Comparison of ENCODE assay signal across 8 cellular contexts in the genomic region with DNA sequence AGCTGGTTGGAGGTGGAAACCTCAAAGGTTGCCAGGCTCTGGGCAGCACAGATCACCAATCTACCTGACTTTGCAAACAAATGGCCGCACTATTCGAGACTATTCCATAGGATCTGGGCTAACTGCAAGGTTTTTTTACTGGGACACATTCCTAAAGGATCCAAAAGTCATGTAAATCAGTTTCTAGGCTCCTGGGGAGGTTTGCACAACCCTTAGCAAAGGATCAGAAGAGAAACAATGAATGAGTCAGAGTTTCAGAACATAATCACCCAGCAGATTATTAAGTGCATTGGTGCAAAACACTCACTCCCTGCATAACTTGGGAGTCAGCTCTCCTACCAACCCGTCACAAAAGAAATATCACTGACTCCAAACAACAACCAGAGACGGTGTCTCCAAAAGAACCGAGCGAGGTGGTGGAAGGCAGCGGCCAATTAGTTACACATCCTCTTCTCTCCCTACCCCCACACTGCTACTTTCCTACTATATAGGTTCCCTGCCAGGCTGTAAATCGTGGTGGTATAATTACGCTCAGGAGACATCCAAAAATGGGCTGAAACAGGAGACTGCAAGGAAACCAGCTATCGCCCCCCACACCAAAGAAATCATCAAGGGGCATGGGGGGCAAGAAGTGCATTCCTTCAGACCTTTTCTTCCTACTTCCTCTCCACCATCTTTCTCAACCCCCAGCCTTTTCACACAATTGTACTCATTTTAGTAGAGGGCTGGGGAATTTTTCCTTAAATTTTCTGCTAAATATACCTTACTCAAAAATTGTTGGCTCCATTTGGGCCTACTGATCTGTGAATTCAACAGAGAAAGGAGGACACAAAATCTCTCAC. TPM values are rescaled to one million over a fixed set of nuclear protein-coding genes. Genes with fewer than 3 reads are reported as not detected.
DNase-seq lines count a peak whose midpoint lies in the region; ATAC-seq and TF ChIP-seq lines count a peak whose summit lies in the region.

No MANE protein-coding gene starts in this region.

- H3K36me3 ChIP-seq in osteoblast (ENCODE audit: insufficient read depth, low read length), result no peaks in the 10 kb centered on the region

- no peaks in the 10 kb centered on the region for H3K9me3 ChIP-seq in osteoblast (ENCODE audit: low read depth, low read length)

- peak; percentile 26 for ATAC-seq in GM19452 (IDR thresholded peaks at IDR 0.05; ENCODE audit: unreplicated experiment)
- ATAC-seq in foreskin keratinocyte, result peak; percentile 81
- no peak for ATAC-seq in GM19328 (IDR thresholded peaks at IDR 0.05; ENCODE audit: unreplicated experiment)

- H3K27me3 ChIP-seq in foreskin keratinocyte, result no peaks in the 10 kb centered on the region
- H3K27me3 ChIP-seq in osteoblast (ENCODE audit: insufficient read depth, low read length), result no peaks in the 10 kb centered on the region

- DNase-seq in DMS 273 treated with DMSO at 0.1 percent for 48 hours (lab: John Stamatoyannopoulos, UW) (peak; percentile 33), KBM-7 (peak; percentile 51), foreskin keratinocyte (peak; percentile 89 to 94), osteoblast (ENCODE audit: insufficient read length, low spot score, missing footprints) (peak; percentile 91), middle frontal gyrus (ENCODE audit: extremely low spot score, low spot score) (no peak)
- peak; percentile 46 for DNase-seq in activated CD4-positive, alpha-beta memory T cell treated with anti-CD3 and anti-CD28 coated beads for 36 hours

- H3K27me3 Mint-ChIP-seq in activated CD4-positive, alpha-beta memory T cell treated with anti-CD3 and anti-CD28 coated beads for 36 hours, result no peaks in the 10 kb centered on the region

- peak overlapping the region; percentile 92 for H3K4me2 ChIP-seq in osteoblast (ENCODE audit: insufficient read depth, low read length)

- peak overlapping the region; percentile 93 for H3K27ac ChIP-seq in foreskin keratinocyte
- H3K27ac ChIP-seq in osteoblast (ENCODE audit: low read depth, low read length), result peak overlapping the region; percentile 87

- TF ChIP-seq CTCF in foreskin keratinocyte (conservative IDR thresholded peaks at IDR 0.05), result no peak
- no peak for TF ChIP-seq CTCF in osteoblast (IDR thresholded peaks at IDR 0.05; ENCODE audit: extremely low read depth, low read depth, low read length)

- H3K4me1 Mint-ChIP-seq in activated CD4-positive, alpha-beta memory T cell treated with anti-CD3 and anti-CD28 coated beads for 36 hours (ENCODE audit: low read depth), result peaks cover 25% of the 10 kb centered on the region

- POLR2A ChIA-PET in activated CD4-positive, alpha-beta memory T cell treated with anti-CD3 and anti-CD28 coated beads for 36 hours (lab: Charles Lee), result interaction anchor here (0.8 to 2.3 kb wide), 6 partner anchors 9 to 120 kb away, joined by 3 to 7 read pairs (median 4); no protein-coding TSS in a partner anchor

- intact Hi-C loops in activated CD4-positive, alpha-beta memory T cell treated with anti-CD3 and anti-CD28 coated beads for 36 hours (cut with micrococcal nuclease), result loop anchor here (1.0 to 5.0 kb wide), 9 partner anchors 43 to 515 kb away; partner anchors contain the start of genes KLHDC10 and STRIP2

- peaks cover 10% of the 10 kb centered on the region for H3K36me3 Mint-ChIP-seq in activated CD4-positive, alpha-beta memory T cell treated with anti-CD3 and anti-CD28 coated beads for 36 hours

- no peak overlapping the region for H3K4me3 Mint-ChIP-seq in activated CD4-positive, alpha-beta memory T cell treated with anti-CD3 and anti-CD28 coated beads for 36 hours

- no peak overlapping the region for H3K27ac Mint-ChIP-seq in activated CD4-positive, alpha-beta memory T cell treated with anti-CD3 and anti-CD28 coated beads for 36 hours

- H3K4me1 ChIP-seq in foreskin keratinocyte, result peaks cover 7% of the 10 kb centered on the region
- H3K4me1 ChIP-seq in osteoblast (ENCODE audit: insufficient read depth, low read length), result peaks cover 39% of the 10 kb centered on the region

- in situ Hi-C loops in KBM-7 (cut with MboI; ENCODE audit: low pct_unique_long_range_greater_than_20kb, low sequenced_read_pairs), result no loop called here

- CTCF ChIA-PET in activated CD4-positive, alpha-beta memory T cell treated with anti-CD3 and anti-CD28 coated beads for 36 hours (lab: Charles Lee), result interaction anchor here (0.6 to 2.2 kb wide), 4 partner anchors 21 to 120 kb away, joined by 3 to 10 read pairs (median 3); no protein-coding TSS in a partner anchor

- H3K79me2 ChIP-seq in osteoblast (ENCODE audit: insufficient read depth, low read length), result peaks cover 76% of the 10 kb centered on the region

- peak overlapping the region; percentile 38 for H2AFZ ChIP-seq in osteoblast (ENCODE audit: low read length)

- H3K9me3 Mint-ChIP-seq in activated CD4-positive, alpha-beta memory T cell treated with anti-CD3 and anti-CD28 coated beads for 36 hours, result no peaks in the 10 kb centered on the region

- H4K20me1 ChIP-seq in osteoblast (ENCODE audit: insufficient read depth, low read length), result peaks cover 48% of the 10 kb centered on the region

- H3K4me3 ChIP-seq in osteoblast (ENCODE audit: insufficient read depth, low read length), result peak overlapping the region; percentile 90

RNA-seq across cellular contexts. Expression of gene UBE2H, which starts 3.2 kb away (rescaled TPM):
- total RNA-seq in activated CD4-positive, alpha-beta memory T cell treated with anti-CD3 and anti-CD28 coated beads for 36 hours, result 10 to 100 TPM; 33.6 to 37.1 TPM
- 50.2 and 55.0 TPM in 2 replicates for total RNA-seq in foreskin keratinocyte
- 27.3 and 27.5 TPM in 2 replicates for polyA plus RNA-seq in foreskin keratinocyte
- total RNA-seq in osteoblast, result 60.1 and 61.2 TPM in 2 replicates
